24 cellular contexts compared by ENCODE assay signal in genomic region chr5:16500024-16500423, GRCh38. TPM values are rescaled to one million over a fixed set of nuclear protein-coding genes. Genes with fewer than 3 reads are reported as not detected.
DNase-seq lines count a peak whose midpoint lies in the region; ATAC-seq, FAIRE-seq and TF ChIP-seq lines count a peak whose summit lies in the region.
"Had no signal": no experiment of that assay in that cellular context is flagged by ENCODE, and none has a peak within 500 bp of the region (broad histone marks: within the 10 kb centered on the region; RNA-seq: fewer than 3 reads in every experiment).

No MANE protein-coding gene starts in this region.

- H4K12ac ChIP-seq in trophoblast cell (ENCODE audit: low read depth, low read length) = no peak overlapping the region

- H3K27me3 ChIP-seq in right cardiac atrium (ENCODE audit: control insufficient read depth, insufficient read depth) = no peaks in the 10 kb centered on the region
- no peaks in the 10 kb centered on the region for H3K27me3 ChIP-seq in trophoblast cell (ENCODE audit: insufficient read depth, low read length)
- H3K27me3 ChIP-seq in gastrocnemius medialis = no peaks in the 10 kb centered on the region
- H3K27me3 ChIP-seq: BE2C, BLaER1 had no signal

- no peak overlapping the region for H3K14ac ChIP-seq in trophoblast cell (ENCODE audit: low read length)

- no peak overlapping the region for H2AK5ac ChIP-seq in trophoblast cell (ENCODE audit: low read length)

- no peak overlapping the region for H4K8ac ChIP-seq in trophoblast cell (ENCODE audit: low read depth, low read length)

- H3K9ac ChIP-seq in trophoblast cell (ENCODE audit: low read length) = no peak overlapping the region
- H3K9ac ChIP-seq: BLaER1 had no signal

- intact Hi-C loops in right cardiac atrium (cut with DNase I) (loop anchor here in 1 of 4 donors (10.0 kb wide), 1 partner anchor 125 kb away; no protein-coding TSS in a partner anchor), cardiac septum (cut with DNase I) (no loop called here), gastrocnemius medialis (cut with DNase I; ENCODE audit: low total_unique reads) (no loop called here)

- H3K27ac ChIP-seq in right cardiac atrium (ENCODE audit: low read length) = peak overlapping the region; percentile 75
- H3K27ac ChIP-seq in trophoblast cell (ENCODE audit: low read depth, low read length) = no peak overlapping the region
- peak overlapping the region; percentile 90 to 99 (median 96) for H3K27ac ChIP-seq in gastrocnemius medialis
- H3K27ac ChIP-seq: BLaER1 had no signal

- DNase-seq in right cardiac atrium = no peak
- no peak for DNase-seq in cardiac septum (ENCODE audit: low spot score)
- DNase-seq in trophoblast cell = peak; percentile 62 to 77
- peak in 1 of 2 donors; percentile 55 for DNase-seq in gastrocnemius medialis
- no peak for DNase-seq in urothelium cell line (ENCODE audit: low spot score)
- DNase-seq in NCI-H82 (lab: John Stamatoyannopoulos, UW) = no peak
- no peak for DNase-seq in EL
- DNase-seq in UCSD-AML1 (lab: John Stamatoyannopoulos, UW; ENCODE audit: unreplicated experiment) = no peak
- DNase-seq: 8988T; ACHN; BE2C; C1 segment of cervical spinal cord; CD4-positive, alpha-beta memory T cell; CD4-positive, CD25-positive, alpha-beta regulatory T cell; CD8-positive, alpha-beta memory T cell; COR-L47; DMS79 treated with DMSO at 0.1 percent for 48 hours; GDM1 had no signal

- no peak overlapping the region for H3K4me3 ChIP-seq in right cardiac atrium (ENCODE audit: low read length)
- no peak overlapping the region for H3K4me3 ChIP-seq in trophoblast cell (ENCODE audit: low read depth, low read length)
- H3K4me3 ChIP-seq in gastrocnemius medialis = peak overlapping the region in 2 of 4 donors; percentile 8 to 83
- H3K4me3 ChIP-seq: BLaER1, GM12878 had no signal

- ATAC-seq in right cardiac atrium (no peak), gastrocnemius medialis (peak; percentile 5 to 13)
- ATAC-seq: GM12878 had no signal

- peaks cover 12% of the 10 kb centered on the region for H3K9me3 ChIP-seq in right cardiac atrium (ENCODE audit: control insufficient read depth, low read length)
- H3K9me3 ChIP-seq in trophoblast cell (ENCODE audit: insufficient read depth, low read depth, low read length) = peaks cover 3% of the 10 kb centered on the region
- no peaks in the 10 kb centered on the region for H3K9me3 ChIP-seq in gastrocnemius medialis
- H3K9me3 ChIP-seq: BE2C had no signal

- no peak overlapping the region for H2BK5ac ChIP-seq in trophoblast cell (ENCODE audit: low read depth, low read length, poor library complexity)

- no peak overlapping the region for H2BK120ac ChIP-seq in trophoblast cell (ENCODE audit: insufficient read depth, low read length, poor library complexity)

- in situ Hi-C loops in gastrocnemius medialis (cut with MboI; ENCODE audit: low sequenced_read_pairs in 4 of 4) = loop anchor here in 1 of 4 donors (5.0 kb wide), 1 partner anchor 37 kb away; no protein-coding TSS in a partner anchor

- H3K23ac ChIP-seq in trophoblast cell (ENCODE audit: low read length) = no peak overlapping the region

- no peak overlapping the region for H3K4me2 ChIP-seq in trophoblast cell (ENCODE audit: low read length)
- H3K4me2 ChIP-seq: BLaER1 had no signal

- H3K79me1 ChIP-seq in trophoblast cell (ENCODE audit: low read length) = no peaks in the 10 kb centered on the region

- H3K18ac ChIP-seq in trophoblast cell (ENCODE audit: low read length) = no peak overlapping the region

- TF ChIP-seq POLR2A in gastrocnemius medialis (IDR thresholded peaks at IDR 0.05) = peak in 1 of 2 donors; percentile 20

- no peak overlapping the region for H4K91ac ChIP-seq in trophoblast cell (ENCODE audit: low read depth, low read length)

- H2AFZ ChIP-seq in trophoblast cell (ENCODE audit: insufficient read depth, low read length, poor library complexity) = no peak overlapping the region

- 90% methylated on average over 5 of the region's 5 CpGs for WGBS in right cardiac atrium
- WGBS in trophoblast cell (ENCODE audit: extremely low coverage, insufficient coverage, insufficient read length) = no CpG with 5 or more reads among the region's 5 CpGs

- peaks cover 2% of the 10 kb centered on the region for H3K79me2 ChIP-seq in trophoblast cell (ENCODE audit: control insufficient read depth, insufficient read depth, low read length, poor library complexity)

- FAIRE-seq in urothelium cell line (lab: Jason Lieb, UNC) = peak; percentile 13
- FAIRE-seq: A204.1, D721Med, GM12878, GM12892, GM18507 had no signal

- no peaks in the 10 kb centered on the region for H3K36me3 ChIP-seq in trophoblast cell (ENCODE audit: control insufficient read depth in 1 of 2, insufficient read depth in 2 of 2, low read length in 2 of 2)
- H3K36me3 ChIP-seq in gastrocnemius medialis = peaks cover 0 to 8% of the 10 kb centered on the region in 2 donors
- H3K36me3 ChIP-seq: BE2C had no signal

- H3K4me1 ChIP-seq in right cardiac atrium (ENCODE audit: control insufficient read depth, insufficient read depth, low read length) = peaks cover 6% of the 10 kb centered on the region
- H3K4me1 ChIP-seq in trophoblast cell (ENCODE audit: control insufficient read depth in 1 of 2, insufficient read depth in 2 of 2, low read length in 2 of 2) = peaks cover 0 to 3% of the 10 kb centered on the region in 2 experiments
- peaks cover 55 to 84% of the 10 kb centered on the region in 2 donors for H3K4me1 ChIP-seq in gastrocnemius medialis
- H3K4me1 ChIP-seq: BE2C, BLaER1 had no signal

- no peak overlapping the region for H2BK12ac ChIP-seq in trophoblast cell (ENCODE audit: low read length)

- no peak overlapping the region for H3K4ac ChIP-seq in trophoblast cell (ENCODE audit: low read depth, low read length)

- TF ChIP-seq CTCF in gastrocnemius medialis (IDR thresholded peaks at IDR 0.05 in 4 of 5, conservative IDR thresholded peaks at IDR 0.05 in 1 of 5) = no peak

RNA-seq across cellular contexts. Expression of gene ZNF622, which starts 34.4 kb away (rescaled TPM):
- 10 to 100 TPM; 35.9 to 51.0 (median 40.2) TPM for total RNA-seq in right cardiac atrium
- polyA plus RNA-seq in right cardiac atrium = 44.6 TPM
- 49.0 TPM for total RNA-seq in cardiac septum
- polyA plus RNA-seq in trophoblast cell (2013) = 28.4 and 28.5 TPM in 2 replicates
- total RNA-seq in gastrocnemius medialis = 100 to 1,000 TPM in 2 of 4 donors, 10 to 100 TPM in 2; 44.8 to 150 (median 75.1) TPM

Comparison
In these comparisons a context has a peak if more than half of its experiments do, and no peak if none do; other contexts are left out.
1. ATAC-seq: peak in gastrocnemius medialis (2 of 2); none in right cardiac atrium (0 of 2).
2. DNase-seq: peak in trophoblast cell (2 of 2); none in right cardiac atrium (0 of 3), cardiac septum (single experiment), urothelium cell line (single experiment), NCI-H82 (single experiment), EL (single experiment) and UCSD-AML1 (single experiment).